ENCODE assay signal across 1 cellular context in the genomic region with DNA sequence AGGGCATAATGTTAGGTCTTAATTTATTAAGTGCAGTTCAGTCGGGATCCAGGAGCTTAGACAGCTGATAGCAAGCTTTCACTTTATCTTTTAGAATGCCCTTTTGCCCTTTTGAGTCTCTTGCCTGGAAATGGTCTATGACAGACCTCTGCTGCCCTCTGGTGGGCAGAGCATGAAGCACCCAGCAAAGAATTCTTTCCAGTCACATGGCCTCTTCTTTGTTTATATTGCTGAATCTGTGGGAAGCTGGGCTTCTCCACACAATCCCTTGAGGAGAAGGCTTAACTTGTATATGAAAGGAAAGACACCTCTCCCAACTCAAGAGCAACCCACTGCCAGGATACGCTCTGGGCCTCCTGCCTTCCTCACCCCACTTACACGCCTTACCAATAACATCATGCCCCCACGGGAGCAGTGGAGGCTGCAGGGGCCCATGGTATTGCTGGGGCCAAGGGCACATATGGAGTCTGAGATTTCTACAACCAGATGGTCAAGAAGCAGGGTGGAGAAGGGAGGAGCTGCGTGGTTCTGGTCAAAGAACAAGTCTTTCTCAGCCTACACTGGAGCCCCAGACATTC.
TF ChIP-seq lines count a peak whose summit lies in the region.

No MANE protein-coding gene starts in this region.

TF ChIP-seq in HepG2, 621 proteins besides CTCF, POLR2A, EP300 and RAD21 (continues in another document):
- TF ChIP-seq ZNF674 (CRISPR knock-in tag; IDR thresholded peaks at IDR 0.05; ENCODE audit: low read depth) (no peak), ZNF770 (CRISPR knock-in tag; IDR thresholded peaks at IDR 0.05) (no peak), ZNF160 (CRISPR knock-in tag; IDR thresholded peaks at IDR 0.05) (no peak), SUZ12 (IDR thresholded peaks at IDR 0.05; ENCODE audit: low read depth, low read length) (peak; percentile 26; the same call in 1 of the 2 replicates), TIGD3 (CRISPR knock-in tag; IDR thresholded peaks at IDR 0.05; ENCODE audit: borderline replicate concordance) (no peak), SYNCRIP (IDR thresholded peaks at IDR 0.05; ENCODE audit: insufficient read depth, low read depth, low read length) (no peak), RARG (CRISPR knock-in tag; IDR thresholded peaks at IDR 0.05; ENCODE audit: low read depth) (no peak), ZNF710 (CRISPR knock-in tag; IDR thresholded peaks at IDR 0.05; ENCODE audit: borderline replicate concordance) (0 out of 2 replicates have a peak, but pooled peaks have one; percentile 33), NR2C2 (CRISPR knock-in tag; IDR thresholded peaks at IDR 0.05; ENCODE audit: borderline replicate concordance) (no peak), ONECUT2 (CRISPR knock-in tag; IDR thresholded peaks at IDR 0.05) (no peak), BORCS8-MEF2B (CRISPR knock-in tag; IDR thresholded peaks at IDR 0.05) (0 out of 2 replicates have a peak, but pooled peaks have one; percentile 27), SMC3 (IDR thresholded peaks at IDR 0.05; ENCODE audit: low read length) (peak; percentile 100), ZFP36 (IDR thresholded peaks at IDR 0.05; ENCODE audit: borderline replicate concordance, low read depth, low read length, partially characterized antibody) (no peak), TGIF2 (CRISPR knock-in tag; IDR thresholded peaks at IDR 0.05) (peak; percentile 67; the same call in 1 of the 2 replicates), NFIB (CRISPR knock-in tag; IDR thresholded peaks at IDR 0.05; ENCODE audit: borderline replicate concordance) (no peak), PHF5A (CRISPR knock-in tag; IDR thresholded peaks at IDR 0.05; ENCODE audit: low read depth, unreplicated experiment) (no peak), FOXA1 (IDR thresholded peaks at IDR 0.05) (no peak), FOXA1 (CRISPR knock-in tag; IDR thresholded peaks at IDR 0.05) (peak; percentile 81), ZNF614 (CRISPR knock-in tag; IDR thresholded peaks at IDR 0.05; ENCODE audit: borderline replicate concordance) (0 out of 2 replicates have a peak, but pooled peaks have one; percentile 55), ZNF253 (CRISPR knock-in tag; IDR thresholded peaks at IDR 0.05; ENCODE audit: borderline replicate concordance) (no peak), JUND (CRISPR knock-in tag; IDR thresholded peaks at IDR 0.05) (no peak), AHR (CRISPR knock-in tag; IDR thresholded peaks at IDR 0.05) (peak; percentile 57; the same call in 1 of the 2 replicates), PLRG1 (conservative IDR thresholded peaks at IDR 0.05) (no peak), ARNT2 (CRISPR knock-in tag; IDR thresholded peaks at IDR 0.05; ENCODE audit: low read depth) (no peak), JARID2 (CRISPR knock-in tag; IDR thresholded peaks at IDR 0.05; ENCODE audit: insufficient replicate concordance) (no peak), ZNF44 (CRISPR knock-in tag; IDR thresholded peaks at IDR 0.05) (no peak), ZFP62 (CRISPR knock-in tag; IDR thresholded peaks at IDR 0.05) (no peak), SMARCE1 (IDR thresholded peaks at IDR 0.05; ENCODE audit: borderline replicate concordance) (no peak), RNF2 (conservative IDR thresholded peaks at IDR 0.05; ENCODE audit: low read depth) (peak; percentile 65; the same call in 1 of the 2 replicates), ZNF883 (CRISPR knock-in tag; IDR thresholded peaks at IDR 0.05; ENCODE audit: not compliant biosample characterization) (no peak), NPAS2 (CRISPR knock-in tag; IDR thresholded peaks at IDR 0.05; ENCODE audit: borderline replicate concordance) (no peak), SRSF9 (IDR thresholded peaks at IDR 0.05; ENCODE audit: borderline replicate concordance, insufficient read depth, low read depth, low read length, poor library complexity, severe bottlenecking) (no peak), PRMT3 (CRISPR knock-in tag; IDR thresholded peaks at IDR 0.05; ENCODE audit: borderline replicate concordance, low read depth) (no peak), TBL1XR1 (IDR thresholded peaks at IDR 0.05; ENCODE audit: borderline replicate concordance, low read length, partially characterized antibody) (no peak), ZNF780A (CRISPR knock-in tag; IDR thresholded peaks at IDR 0.05) (no peak), ZNF782 (CRISPR knock-in tag; IDR thresholded peaks at IDR 0.05; ENCODE audit: borderline replicate concordance) (no peak), ZNF414 (CRISPR knock-in tag; IDR thresholded peaks at IDR 0.05) (no peak), SNAPC2 (CRISPR knock-in tag; IDR thresholded peaks at IDR 0.05) (no peak), FOXK2 (IDR thresholded peaks at IDR 0.05) (peak; percentile 85), MXD4 (CRISPR knock-in tag; IDR thresholded peaks at IDR 0.05) (peak; percentile 81), ATAD3A (CRISPR knock-in tag; IDR thresholded peaks at IDR 0.05) (no peak), ZNF713 (CRISPR knock-in tag; IDR thresholded peaks at IDR 0.05) (no peak), MZF1 (CRISPR knock-in tag; IDR thresholded peaks at IDR 0.05; ENCODE audit: borderline replicate concordance) (no peak), ETV5 (CRISPR knock-in tag; IDR thresholded peaks at IDR 0.05; ENCODE audit: borderline replicate concordance) (no peak; the same call in 1 of the 2 replicates), SMAD9 (CRISPR knock-in tag; IDR thresholded peaks at IDR 0.05) (peak; percentile 89; the same call in 1 of the 2 replicates), SMAD1 (CRISPR knock-in tag; IDR thresholded peaks at IDR 0.05; ENCODE audit: borderline replicate concordance, low read depth) (peak; percentile 71; the same call in 1 of the 2 replicates)
- TF ChIP-seq, protein P1, sequence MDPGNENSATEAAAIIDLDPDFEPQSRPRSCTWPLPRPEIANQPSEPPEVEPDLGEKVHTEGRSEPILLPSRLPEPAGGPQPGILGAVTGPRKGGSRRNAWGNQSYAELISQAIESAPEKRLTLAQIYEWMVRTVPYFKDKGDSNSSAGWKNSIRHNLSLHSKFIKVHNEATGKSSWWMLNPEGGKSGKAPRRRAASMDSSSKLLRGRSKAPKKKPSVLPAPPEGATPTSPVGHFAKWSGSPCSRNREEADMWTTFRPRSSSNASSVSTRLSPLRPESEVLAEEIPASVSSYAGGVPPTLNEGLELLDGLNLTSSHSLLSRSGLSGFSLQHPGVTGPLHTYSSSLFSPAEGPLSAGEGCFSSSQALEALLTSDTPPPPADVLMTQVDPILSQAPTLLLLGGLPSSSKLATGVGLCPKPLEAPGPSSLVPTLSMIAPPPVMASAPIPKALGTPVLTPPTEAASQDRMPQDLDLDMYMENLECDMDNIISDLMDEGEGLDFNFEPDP (CRISPR knock-in tag; conservative IDR thresholded peaks at IDR 0.05), result no peak
- TF ChIP-seq, protein P2, sequence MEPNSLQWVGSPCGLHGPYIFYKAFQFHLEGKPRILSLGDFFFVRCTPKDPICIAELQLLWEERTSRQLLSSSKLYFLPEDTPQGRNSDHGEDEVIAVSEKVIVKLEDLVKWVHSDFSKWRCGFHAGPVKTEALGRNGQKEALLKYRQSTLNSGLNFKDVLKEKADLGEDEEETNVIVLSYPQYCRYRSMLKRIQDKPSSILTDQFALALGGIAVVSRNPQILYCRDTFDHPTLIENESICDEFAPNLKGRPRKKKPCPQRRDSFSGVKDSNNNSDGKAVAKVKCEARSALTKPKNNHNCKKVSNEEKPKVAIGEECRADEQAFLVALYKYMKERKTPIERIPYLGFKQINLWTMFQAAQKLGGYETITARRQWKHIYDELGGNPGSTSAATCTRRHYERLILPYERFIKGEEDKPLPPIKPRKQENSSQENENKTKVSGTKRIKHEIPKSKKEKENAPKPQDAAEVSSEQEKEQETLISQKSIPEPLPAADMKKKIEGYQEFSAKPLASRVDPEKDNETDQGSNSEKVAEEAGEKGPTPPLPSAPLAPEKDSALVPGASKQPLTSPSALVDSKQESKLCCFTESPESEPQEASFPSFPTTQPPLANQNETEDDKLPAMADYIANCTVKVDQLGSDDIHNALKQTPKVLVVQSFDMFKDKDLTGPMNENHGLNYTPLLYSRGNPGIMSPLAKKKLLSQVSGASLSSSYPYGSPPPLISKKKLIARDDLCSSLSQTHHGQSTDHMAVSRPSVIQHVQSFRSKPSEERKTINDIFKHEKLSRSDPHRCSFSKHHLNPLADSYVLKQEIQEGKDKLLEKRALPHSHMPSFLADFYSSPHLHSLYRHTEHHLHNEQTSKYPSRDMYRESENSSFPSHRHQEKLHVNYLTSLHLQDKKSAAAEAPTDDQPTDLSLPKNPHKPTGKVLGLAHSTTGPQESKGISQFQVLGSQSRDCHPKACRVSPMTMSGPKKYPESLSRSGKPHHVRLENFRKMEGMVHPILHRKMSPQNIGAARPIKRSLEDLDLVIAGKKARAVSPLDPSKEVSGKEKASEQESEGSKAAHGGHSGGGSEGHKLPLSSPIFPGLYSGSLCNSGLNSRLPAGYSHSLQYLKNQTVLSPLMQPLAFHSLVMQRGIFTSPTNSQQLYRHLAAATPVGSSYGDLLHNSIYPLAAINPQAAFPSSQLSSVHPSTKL (CRISPR knock-in tag; IDR thresholded peaks at IDR 0.05), result peak; percentile 67
- TF ChIP-seq, protein P3, sequence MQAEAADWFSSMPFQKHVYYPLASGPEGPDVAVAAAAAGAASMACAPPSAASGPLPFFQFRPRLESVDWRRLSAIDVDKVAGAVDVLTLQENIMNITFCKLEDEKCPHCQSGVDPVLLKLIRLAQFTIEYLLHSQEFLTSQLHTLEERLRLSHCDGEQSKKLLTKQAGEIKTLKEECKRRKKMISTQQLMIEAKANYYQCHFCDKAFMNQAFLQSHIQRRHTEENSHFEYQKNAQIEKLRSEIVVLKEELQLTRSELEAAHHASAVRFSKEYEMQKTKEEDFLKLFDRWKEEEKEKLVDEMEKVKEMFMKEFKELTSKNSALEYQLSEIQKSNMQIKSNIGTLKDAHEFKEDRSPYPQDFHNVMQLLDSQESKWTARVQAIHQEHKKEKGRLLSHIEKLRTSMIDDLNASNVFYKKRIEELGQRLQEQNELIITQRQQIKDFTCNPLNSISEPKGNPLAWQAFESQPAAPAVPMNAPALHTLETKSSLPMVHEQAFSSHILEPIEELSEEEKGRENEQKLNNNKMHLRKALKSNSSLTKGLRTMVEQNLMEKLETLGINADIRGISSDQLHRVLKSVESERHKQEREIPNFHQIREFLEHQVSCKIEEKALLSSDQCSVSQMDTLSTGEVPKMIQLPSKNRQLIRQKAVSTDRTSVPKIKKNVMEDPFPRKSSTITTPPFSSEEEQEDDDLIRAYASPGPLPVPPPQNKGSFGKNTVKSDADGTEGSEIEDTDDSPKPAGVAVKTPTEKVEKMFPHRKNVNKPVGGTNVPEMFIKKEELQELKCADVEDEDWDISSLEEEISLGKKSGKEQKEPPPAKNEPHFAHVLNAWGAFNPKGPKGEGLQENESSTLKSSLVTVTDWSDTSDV (CRISPR knock-in tag; IDR thresholded peaks at IDR 0.05), result no peak
- TF ChIP-seq, protein P4, sequence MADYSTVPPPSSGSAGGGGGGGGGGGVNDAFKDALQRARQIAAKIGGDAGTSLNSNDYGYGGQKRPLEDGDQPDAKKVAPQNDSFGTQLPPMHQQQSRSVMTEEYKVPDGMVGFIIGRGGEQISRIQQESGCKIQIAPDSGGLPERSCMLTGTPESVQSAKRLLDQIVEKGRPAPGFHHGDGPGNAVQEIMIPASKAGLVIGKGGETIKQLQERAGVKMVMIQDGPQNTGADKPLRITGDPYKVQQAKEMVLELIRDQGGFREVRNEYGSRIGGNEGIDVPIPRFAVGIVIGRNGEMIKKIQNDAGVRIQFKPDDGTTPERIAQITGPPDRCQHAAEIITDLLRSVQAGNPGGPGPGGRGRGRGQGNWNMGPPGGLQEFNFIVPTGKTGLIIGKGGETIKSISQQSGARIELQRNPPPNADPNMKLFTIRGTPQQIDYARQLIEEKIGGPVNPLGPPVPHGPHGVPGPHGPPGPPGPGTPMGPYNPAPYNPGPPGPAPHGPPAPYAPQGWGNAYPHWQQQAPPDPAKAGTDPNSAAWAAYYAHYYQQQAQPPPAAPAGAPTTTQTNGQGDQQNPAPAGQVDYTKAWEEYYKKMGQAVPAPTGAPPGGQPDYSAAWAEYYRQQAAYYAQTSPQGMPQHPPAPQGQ (CRISPR knock-in tag; IDR thresholded peaks at IDR 0.05; ENCODE audit: borderline replicate concordance), result peak; percentile 92; the same call in 1 of the 2 replicates
